ENCODE assay signal across 18 cellular contexts in the genomic region with DNA sequence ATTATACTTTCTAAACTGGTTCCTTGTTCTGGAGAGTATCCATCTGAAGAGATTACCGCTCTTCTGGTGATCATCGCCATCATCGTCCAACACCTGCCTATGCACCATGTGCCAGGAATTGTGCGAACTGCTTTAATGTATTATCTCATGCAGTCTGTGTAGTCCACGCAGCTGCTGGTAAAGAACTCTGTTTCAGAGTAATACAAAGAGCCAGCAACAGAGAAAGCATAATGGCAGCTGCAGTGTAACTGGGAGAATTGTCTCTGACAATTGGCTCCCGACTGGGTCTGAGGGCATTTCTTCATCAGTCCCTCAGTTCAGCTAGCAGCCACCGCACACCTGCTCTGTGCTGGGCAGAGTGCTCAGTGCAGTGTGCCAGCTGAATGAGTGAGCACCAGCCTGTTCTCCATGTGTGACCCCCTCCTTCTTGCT.
DNase-seq lines count a peak whose midpoint lies in the region; TF ChIP-seq lines count a peak whose summit lies in the region.
"Had no signal": no experiment of that assay in that cellular context is flagged by ENCODE, and none has a peak within 500 bp of the region (broad histone marks: within the 10 kb centered on the region; RNA-seq: fewer than 3 reads in every experiment).

No MANE protein-coding gene starts in this region.

- no peaks in the 10 kb centered on the region for H3K9me3 ChIP-seq in BE2C
- H3K9me3 ChIP-seq: Caco-2, gastrocnemius medialis, left lung, mucosa of descending colon, neutrophil had no signal

- no peak overlapping the region for H3K4me3 ChIP-seq in BE2C (ENCODE audit: low read depth, low read length)
- H3K4me3 ChIP-seq: gastrocnemius medialis, K562, left lung, mucosa of descending colon had no signal

- no peak overlapping the region for H3K4me3 Mint-ChIP-seq in glutamatergic neuron (ENCODE audit: unreplicated experiment)

- DNase-seq in NCI-H1105 (lab: John Stamatoyannopoulos, UW) (peak; percentile 38), NCI-H345 (lab: John Stamatoyannopoulos, UW) (peak; percentile 95), glutamatergic neuron (peak; percentile 16), putamen (ENCODE audit: low spot score) (peak; percentile 5), BE2C (no peak), NCI-H524 (lab: John Stamatoyannopoulos, UW) (no peak)
- no peak for DNase-seq in activated CD8-positive, alpha-beta memory T cell treated with anti-CD3 and anti-CD28 coated beads for 24 hours
- DNase-seq: activated CD4-positive, alpha-beta T cell treated with anti-CD3 and anti-CD28 coated beads, Interleukin-2, amount 50 U/mL, for 1 hour; activated T-cell treated with anti-CD3 and anti-CD28 coated beads for 4 hours; AML-193; Caco-2; gastrocnemius medialis; left lung; mucosa of descending colon; MV-4-11; stimulated activated CD4-positive, alpha-beta T cell treated with anti-CD3 and anti-CD28 coated beads, Interleukin-15, amount 100 ng/mL, for 24 hours had no signal

- no peaks in the 10 kb centered on the region for H3K9me3 Mint-ChIP-seq in glutamatergic neuron (ENCODE audit: unreplicated experiment)

- no peaks in the 10 kb centered on the region; the same call in 1 of the 2 replicates for H3K4me1 ChIP-seq in BE2C
- H3K4me1 ChIP-seq: Caco-2, gastrocnemius medialis, left lung had no signal

- no peaks in the 10 kb centered on the region for H3K27me3 ChIP-seq in BE2C
- H3K27me3 ChIP-seq: gastrocnemius medialis, left lung, neutrophil had no signal

- H3K27ac Mint-ChIP-seq in glutamatergic neuron (ENCODE audit: unreplicated experiment) = no peak overlapping the region

- H3K36me3 Mint-ChIP-seq in glutamatergic neuron (ENCODE audit: unreplicated experiment) = no peaks in the 10 kb centered on the region

- H3K27me3 Mint-ChIP-seq in glutamatergic neuron (ENCODE audit: unreplicated experiment) = no peaks in the 10 kb centered on the region

- H3K4me1 Mint-ChIP-seq in glutamatergic neuron (ENCODE audit: low read depth, unreplicated experiment) = peaks cover 13% of the 10 kb centered on the region

- TF ChIP-seq CTCF in glutamatergic neuron (IDR thresholded peaks at IDR 0.05; ENCODE audit: partially characterized antibody, unreplicated experiment) = no peak
- no peak for TF ChIP-seq CTCF in BE2C (IDR thresholded peaks at IDR 0.05; ENCODE audit: low read depth, low read length)

- peaks cover 4% of the 10 kb centered on the region; the same call in 1 of the 2 replicates for H3K36me3 ChIP-seq in BE2C
- H3K36me3 ChIP-seq: gastrocnemius medialis, left lung, neutrophil had no signal

Comparison
In these comparisons a context has a peak if more than half of its experiments do, and no peak if none do; other contexts are left out.
1. DNase-seq: peak in NCI-H1105 (single experiment), NCI-H345 (single experiment), glutamatergic neuron (single experiment) and putamen (single experiment); none in BE2C (single experiment), activated CD8-positive, alpha-beta memory T cell treated with anti-CD3 and anti-CD28 coated beads for 24 hours (single experiment) and NCI-H524 (0 of 2).